17 cellular contexts compared by ENCODE assay signal in genomic region chr5:142817961-142818431, GRCh38. TPM values are rescaled to one million over a fixed set of nuclear protein-coding genes. Genes with fewer than 3 reads are reported as not detected.
DNase-seq lines count a peak whose midpoint lies in the region; ATAC-seq and TF ChIP-seq lines count a peak whose summit lies in the region.
"Had no signal": no experiment of that assay in that cellular context is flagged by ENCODE, and none has a peak within 500 bp of the region (broad histone marks: within the 10 kb centered on the region; RNA-seq: fewer than 3 reads in every experiment).

No MANE protein-coding gene starts in this region.

- H3K36me3 ChIP-seq in Peyer's patch (no peaks in the 10 kb centered on the region), sigmoid colon (no peaks in the 10 kb centered on the region)
- no peaks in the 10 kb centered on the region for H3K36me3 ChIP-seq in CD4-positive, alpha-beta memory T cell (ENCODE audit: insufficient read depth, low read length)
- H3K36me3 ChIP-seq: BE2C had no signal

- intact Hi-C loops in Right ventricle myocardium superior (cut with DNase I), result no loop called here
- intact Hi-C loops in sigmoid colon (cut with DNase I), result loop anchor here (5.0 kb wide), 1 partner anchor 49 kb away; no protein-coding TSS in a partner anchor
- intact Hi-C loops in CD4-positive, alpha-beta memory T cell (cut with micrococcal nuclease), result no loop called here

- H3K27me3 ChIP-seq in Peyer's patch, result no peaks in the 10 kb centered on the region
- H3K27me3 ChIP-seq in sigmoid colon, result no peaks in the 10 kb centered on the region
- H3K27me3 ChIP-seq in CD4-positive, alpha-beta memory T cell (ENCODE audit: insufficient read depth, low read length), result no peaks in the 10 kb centered on the region
- H3K27me3 ChIP-seq: BE2C had no signal

- no peak for TF ChIP-seq EP300 in sigmoid colon (IDR thresholded peaks at IDR 0.05)

- CTCF ChIA-PET in CD4-positive, alpha-beta memory T cell (lab: Charles Lee; ENCODE audit: partially characterized antibody), result interaction anchor here (1.0 kb wide), 2 partner anchors 10 to 70 kb away, joined by 3 read pairs; no protein-coding TSS in a partner anchor

- 19 to 64% methylated on average over 3 of the region's 3 CpGs for WGBS in sigmoid colon, 2 donors

- TF ChIP-seq CTCF in C4-2B (conservative IDR thresholded peaks at IDR 0.05) (no peak), Peyer's patch (IDR thresholded peaks at IDR 0.05) (no peak), sigmoid colon (IDR thresholded peaks at IDR 0.05) (no peak)

- no peaks in the 10 kb centered on the region for H3K27me3 Mint-ChIP-seq in CD4-positive, alpha-beta memory T cell
- H3K27me3 Mint-ChIP-seq: activated CD8-positive, alpha-beta T cell treated with anti-CD3 and anti-CD28 coated beads for 36 hours; central memory CD8-positive, alpha-beta T cell had no signal

- no peak overlapping the region for H3K27ac Mint-ChIP-seq in CD4-positive, alpha-beta memory T cell
- H3K27ac Mint-ChIP-seq: activated CD8-positive, alpha-beta T cell treated with anti-CD3 and anti-CD28 coated beads for 36 hours had no signal

- DNase-seq in Peyer's patch, result peak in 2 of 3 donors; percentile 78 to 83
- DNase-seq in Right ventricle myocardium superior, result peak; percentile 42
- no peak for DNase-seq in sigmoid colon
- no peak for DNase-seq in CD4-positive, alpha-beta memory T cell
- DNase-seq in stimulated activated CD4-positive, alpha-beta T cell treated with anti-CD3 and anti-CD28 coated beads, Interleukin-4, amount 100 ng/mL, for 4 hours, result no peak
- DNase-seq in DMS114 treated with DMSO at 0.1 percent for 48 hours (lab: John Stamatoyannopoulos, UW; ENCODE audit: unreplicated experiment), result no peak
- DNase-seq: activated CD8-positive, alpha-beta T cell treated with anti-CD3 and anti-CD28 coated beads for 36 hours; activated naive CD4-positive, alpha-beta T cell treated with Interleukin-2 at 50 U/mL for 16 hours; BE2C; foreskin melanocyte; KBM-7; NCI-H2107; stimulated activated CD8-positive, alpha-beta memory T cell treated with anti-CD3 and anti-CD28 coated beads, Interleukin-4, amount 100 ng/mL, for 48 hours; T-helper 2 cell had no signal

- H3K27ac ChIP-seq in C4-2B (peak overlapping the region; percentile 84), Peyer's patch (peak overlapping the region in 3 of 4 donors; percentile 50 to 87 (median 67)), sigmoid colon (peak overlapping the region; percentile 5 to 66 (median 42))
- H3K27ac ChIP-seq in CD4-positive, alpha-beta memory T cell (ENCODE audit: low read depth, low read length), result no peak overlapping the region

- H3K4me1 Mint-ChIP-seq in CD4-positive, alpha-beta memory T cell, result peaks cover 8 to 30% (median 24%) of the 10 kb centered on the region in 4 donors

- H3K9me3 ChIP-seq in Peyer's patch (no peaks in the 10 kb centered on the region), sigmoid colon (peaks cover 0 to 4% (median 0%) of the 10 kb centered on the region in 4 donors)
- no peaks in the 10 kb centered on the region for H3K9me3 ChIP-seq in CD4-positive, alpha-beta memory T cell (ENCODE audit: control insufficient read depth in 1 of 2, low read length in 2 of 2)
- H3K9me3 ChIP-seq: BE2C had no signal

- no peak overlapping the region for H3K4me3 Mint-ChIP-seq in CD4-positive, alpha-beta memory T cell
- H3K4me3 Mint-ChIP-seq: activated CD8-positive, alpha-beta T cell treated with anti-CD3 and anti-CD28 coated beads for 36 hours; central memory CD8-positive, alpha-beta T cell had no signal

- TF ChIP-seq POLR2A in Peyer's patch (IDR thresholded peaks at IDR 0.05), result no peak
- no peak for TF ChIP-seq POLR2A in sigmoid colon (IDR thresholded peaks at IDR 0.05)

- no peak overlapping the region for H3K4me3 ChIP-seq in Peyer's patch
- H3K4me3 ChIP-seq in sigmoid colon, result no peak overlapping the region
- no peak overlapping the region for H3K4me3 ChIP-seq in CD4-positive, alpha-beta memory T cell (ENCODE audit: low read length in 2 of 2)

- H3K9me3 Mint-ChIP-seq in CD4-positive, alpha-beta memory T cell, result peaks cover 0 to 7% (median 1%) of the 10 kb centered on the region in 8 donors
- H3K9me3 Mint-ChIP-seq: central memory CD8-positive, alpha-beta T cell had no signal

- H3K36me3 Mint-ChIP-seq in CD4-positive, alpha-beta memory T cell, result peaks cover 0 to 23% of the 10 kb centered on the region in 2 donors

- ATAC-seq in Right ventricle myocardium superior (ENCODE audit: poor library complexity), result peak; percentile 64
- no peak for ATAC-seq in HG02759 (IDR thresholded peaks at IDR 0.05; ENCODE audit: unreplicated experiment)
- ATAC-seq: activated CD8-positive, alpha-beta T cell treated with anti-CD3 and anti-CD28 coated beads for 36 hours had no signal

- H3K4me1 ChIP-seq in Peyer's patch (peaks cover 0 to 56% (median 12%) of the 10 kb centered on the region in 4 donors), sigmoid colon (peaks cover 0 to 44% (median 37%) of the 10 kb centered on the region in 4 donors)
- H3K4me1 ChIP-seq in CD4-positive, alpha-beta memory T cell (ENCODE audit: insufficient read depth, low read length), result no peaks in the 10 kb centered on the region

- POLR2A ChIA-PET in CD4-positive, alpha-beta memory T cell (lab: Charles Lee; ENCODE audit: partially characterized antibody), result no interaction called here

RNA-seq across cellular contexts. Expression of gene ARHGAP26, which starts 47.8 kb away (rescaled TPM):
- total RNA-seq in Peyer's patch (100 to 1,000 TPM in 3 of 4 donors, 10 to 100 TPM in 1; 60.1 to 180 (median 126) TPM), Right ventricle myocardium superior (32.5 TPM), sigmoid colon (10 to 100 TPM; 13.3 to 25.5 (median 21.7) TPM)
- polyA plus RNA-seq in sigmoid colon, result 10 to 100 TPM in 1 of 3 donors, 1 to 10 TPM in 2; 5.4 to 19.1 (median 9.0) TPM
- total RNA-seq in CD4-positive, alpha-beta memory T cell, result 10 to 100 TPM; 22.6 to 22.7 TPM
- 10 to 100 TPM in 1 of 2 donors, 1 to 10 TPM in 1; 2.0 to 11.9 TPM for polyA plus RNA-seq in CD4-positive, alpha-beta memory T cell

Comparison
In these comparisons a context has a peak if more than half of its experiments do, and no peak if none do; other contexts are left out.
1. DNase-seq: peak in Peyer's patch (2 of 3) and Right ventricle myocardium superior (single experiment); none in sigmoid colon (single experiment), CD4-positive, alpha-beta memory T cell (0 of 5), stimulated activated CD4-positive, alpha-beta T cell treated with anti-CD3 and anti-CD28 coated beads, Interleukin-4, amount 100 ng/mL, for 4 hours (0 of 2) and DMS114 treated with DMSO at 0.1 percent for 48 hours (single experiment).